ENCODE assay signal across 10 cellular contexts in genomic region chr7:7556852-7557251, GRCh38. TPM values are rescaled to one million over a fixed set of nuclear protein-coding genes. Genes with fewer than 3 reads are reported as not detected.
"Had no signal": no experiment of that assay in that cellular context is flagged by ENCODE, and none has a peak within 500 bp of the region (broad histone marks: within the 10 kb centered on the region; RNA-seq: fewer than 3 reads in every experiment).

No MANE protein-coding gene starts in this region.

- DNase-seq: GM23248, GOT3, H9, HCEC 1CT, KBM-7 had no signal

- H3K4me3 ChIP-seq: GM23248 had no signal

- H2AFZ ChIP-seq: GM23248 had no signal

- H3K27ac ChIP-seq: GM23248, HL-60 had no signal

- FAIRE-seq: HepG2 had no signal

- H3K9ac ChIP-seq: GM23248 had no signal

RNA-seq across cellular contexts. Expression of gene COL28A1, which starts 21.2 kb away (rescaled TPM):
- total RNA-seq: GM23248, H4, HT1080 had no signal
- polyA plus RNA-seq: GM23248, IgD-negative memory B cell had no signal
